ENCODE assay signal across 9 cellular contexts in genomic region chr7:20786049-20786412, GRCh38. TPM values are rescaled to one million over a fixed set of nuclear protein-coding genes. Genes with fewer than 3 reads are reported as not detected.
A peak's percentile ranks its signal among the peaks of the same experiment; 100 is the strongest.
DNase-seq lines count a peak whose midpoint lies in the region; ATAC-seq lines count a peak whose summit lies in the region.
"Had no signal": no experiment of that assay in that cellular context is flagged by ENCODE, and none has a peak within 500 bp of the region (broad histone marks: within the 10 kb centered on the region; RNA-seq: fewer than 3 reads in every experiment).

No MANE protein-coding gene starts in this region.

- peak overlapping the region; percentile 74; the same call in 1 of the 2 replicates for H3K4me3 ChIP-seq in iPS DF 6.9 (ENCODE audit: low read length)

- no CpG with 5 or more reads among the region's 10 CpGs for WGBS in iPS DF 6.9 (ENCODE audit: insufficient coverage, insufficient read length)

- H3K9me3 ChIP-seq in iPS DF 6.9 (ENCODE audit: control insufficient read depth, insufficient read depth, low read length) = no peaks in the 10 kb centered on the region

- no peak for ATAC-seq in activated T-cell treated with anti-CD3 and anti-CD28 coated beads, Interleukin-2, amount 50 U/mL, for 4 hours
- ATAC-seq in activated T-cell treated with anti-CD3 and anti-CD28 coated beads, Interleukin-2, amount 50 U/mL, for 72 hours (replicated peaks in 1 of 2) = no peak
- ATAC-seq in stimulated activated naive CD8-positive, alpha-beta T cell treated with anti-CD3 and anti-CD28 coated beads, Interleukin-15, amount 100 ng/mL, for 72 hours = no peak

- peaks cover 15% of the 10 kb centered on the region for H3K27me3 ChIP-seq in iPS DF 6.9 (ENCODE audit: control insufficient read depth, insufficient read depth, low read length)

- intact Hi-C loops in posterior cingulate gyrus (cut with DNase I) = no loop called here

- H3K36me3 Mint-ChIP-seq in activated T-cell treated with anti-CD3 and anti-CD28 coated beads, Interleukin-2, amount 50 U/mL, for 4 hours (ENCODE audit: insufficient read depth) = peaks cover 2% of the 10 kb centered on the region
- H3K36me3 Mint-ChIP-seq in activated T-cell treated with anti-CD3 and anti-CD28 coated beads, Interleukin-2, amount 50 U/mL, for 72 hours (ENCODE audit: insufficient read depth in 2 of 2) = peaks cover 4 to 9% of the 10 kb centered on the region in 2 donors

- no peak for DNase-seq in activated T-cell treated with anti-CD3 and anti-CD28 coated beads, Interleukin-2, amount 50 U/mL, for 4 hours
- DNase-seq in activated T-cell treated with anti-CD3 and anti-CD28 coated beads, Interleukin-2, amount 50 U/mL, for 1 hour = no peak
- no peak for DNase-seq in activated T-cell treated with anti-CD3 and anti-CD28 coated beads, Interleukin-2, amount 50 U/mL, for 72 hours
- DNase-seq in iPS DF 6.9 (ENCODE audit: low read depth, low spot score) (no peak), SKM-1 (lab: John Stamatoyannopoulos, UW; ENCODE audit: unreplicated experiment) (no peak), posterior cingulate gyrus (no peak), HuH-7 (ENCODE audit: low spot score) (no peak)
- no peak for DNase-seq in stimulated activated naive CD8-positive, alpha-beta T cell treated with anti-CD3 and anti-CD28 coated beads, Interleukin-15, amount 100 ng/mL, for 72 hours
- DNase-seq: MV-4-11 had no signal

- peak overlapping the region; percentile 84 for H3K27ac Mint-ChIP-seq in activated T-cell treated with anti-CD3 and anti-CD28 coated beads, Interleukin-2, amount 50 U/mL, for 72 hours
- peak overlapping the region in 1 of 2 donors; percentile 42 for H3K27ac Mint-ChIP-seq in stimulated activated naive CD8-positive, alpha-beta T cell treated with anti-CD3 and anti-CD28 coated beads, Interleukin-15, amount 100 ng/mL, for 72 hours

- H3K36me3 ChIP-seq in iPS DF 6.9 (ENCODE audit: control insufficient read depth, insufficient read depth, low read length) = no peaks in the 10 kb centered on the region

- peaks cover 12% of the 10 kb centered on the region for H3K9me3 Mint-ChIP-seq in activated T-cell treated with anti-CD3 and anti-CD28 coated beads, Interleukin-2, amount 50 U/mL, for 4 hours
- peaks cover 2 to 4% of the 10 kb centered on the region in 2 donors for H3K9me3 Mint-ChIP-seq in activated T-cell treated with anti-CD3 and anti-CD28 coated beads, Interleukin-2, amount 50 U/mL, for 72 hours
- H3K9me3 Mint-ChIP-seq in stimulated activated naive CD8-positive, alpha-beta T cell treated with anti-CD3 and anti-CD28 coated beads, Interleukin-15, amount 100 ng/mL, for 72 hours = no peaks in the 10 kb centered on the region

- H3K4me1 ChIP-seq in iPS DF 6.9 (ENCODE audit: control insufficient read depth, insufficient read depth, low read length) = no peaks in the 10 kb centered on the region

- H3K27me3 Mint-ChIP-seq in activated T-cell treated with anti-CD3 and anti-CD28 coated beads, Interleukin-2, amount 50 U/mL, for 4 hours (ENCODE audit: low read depth) = peaks cover 72% of the 10 kb centered on the region
- H3K27me3 Mint-ChIP-seq in activated T-cell treated with anti-CD3 and anti-CD28 coated beads, Interleukin-2, amount 50 U/mL, for 72 hours (ENCODE audit: low read depth) = peaks cover 80% of the 10 kb centered on the region
- peaks cover 86% of the 10 kb centered on the region for H3K27me3 Mint-ChIP-seq in stimulated activated naive CD8-positive, alpha-beta T cell treated with anti-CD3 and anti-CD28 coated beads, Interleukin-15, amount 100 ng/mL, for 72 hours

- peaks cover 15% of the 10 kb centered on the region for H3K4me1 Mint-ChIP-seq in activated T-cell treated with anti-CD3 and anti-CD28 coated beads, Interleukin-2, amount 50 U/mL, for 4 hours (ENCODE audit: low read depth)
- peaks cover 28% of the 10 kb centered on the region for H3K4me1 Mint-ChIP-seq in activated T-cell treated with anti-CD3 and anti-CD28 coated beads, Interleukin-2, amount 50 U/mL, for 72 hours (ENCODE audit: low read depth)
- peaks cover 35% of the 10 kb centered on the region for H3K4me1 Mint-ChIP-seq in stimulated activated naive CD8-positive, alpha-beta T cell treated with anti-CD3 and anti-CD28 coated beads, Interleukin-15, amount 100 ng/mL, for 72 hours

- H3K27ac ChIP-seq in iPS DF 6.9 (ENCODE audit: low read length) = no peak overlapping the region

- peak overlapping the region; percentile 71 for H3K4me3 Mint-ChIP-seq in activated T-cell treated with anti-CD3 and anti-CD28 coated beads, Interleukin-2, amount 50 U/mL, for 4 hours
- H3K4me3 Mint-ChIP-seq in activated T-cell treated with anti-CD3 and anti-CD28 coated beads, Interleukin-2, amount 50 U/mL, for 72 hours = peak overlapping the region; percentile 83 to 86
- peak overlapping the region; percentile 82 for H3K4me3 Mint-ChIP-seq in stimulated activated naive CD8-positive, alpha-beta T cell treated with anti-CD3 and anti-CD28 coated beads, Interleukin-15, amount 100 ng/mL, for 72 hours

RNA-seq across cellular contexts. Expression of gene SP8, which starts 0.7 kb away (rescaled TPM):
- not detected for total RNA-seq in activated T-cell treated with anti-CD3 and anti-CD28 coated beads, Interleukin-2, amount 50 U/mL, for 4 hours
- total RNA-seq in activated T-cell treated with anti-CD3 and anti-CD28 coated beads, Interleukin-2, amount 50 U/mL, for 72 hours = not detected
